In genomic region chr5:132830436-132831094, GRCh38 we compare ENCODE assay signal across 8 cellular contexts. TPM values are rescaled to one million over a fixed set of nuclear protein-coding genes. Genes with fewer than 3 reads are reported as not detected.
DNase-seq lines count a peak whose midpoint lies in the region; ATAC-seq and TF ChIP-seq lines count a peak whose summit lies in the region.

Gene SHROOM1 (minus strand): TSS chr5:132830647. CDS start chr5:132826140, 4,507 bp downstream.

- H3K27me3 Mint-ChIP-seq in activated CD4-positive, alpha-beta T cell treated with anti-CD3 and anti-CD28 coated beads, Interleukin-2, amount 10 ng/mL, durations not matched to agents 7 days and 5 days: peaks cover 55% of the 10 kb centered on the region
- H3K27me3 Mint-ChIP-seq in activated CD8-positive, alpha-beta T cell treated with anti-CD3 and anti-CD28 coated beads for 36 hours: peaks cover 42% of the 10 kb centered on the region
- peaks cover 62% of the 10 kb centered on the region for H3K27me3 Mint-ChIP-seq in neural crest cell (ENCODE audit: low read depth)

- H3K9me3 Mint-ChIP-seq in activated CD4-positive, alpha-beta T cell treated with anti-CD3 and anti-CD28 coated beads, Interleukin-2, amount 10 ng/mL, durations not matched to agents 7 days and 5 days: no peaks in the 10 kb centered on the region
- no peaks in the 10 kb centered on the region for H3K9me3 Mint-ChIP-seq in activated CD8-positive, alpha-beta T cell treated with anti-CD3 and anti-CD28 coated beads for 36 hours
- no peaks in the 10 kb centered on the region for H3K9me3 Mint-ChIP-seq in neural crest cell

- H3K4me1 Mint-ChIP-seq in activated CD4-positive, alpha-beta T cell treated with anti-CD3 and anti-CD28 coated beads, Interleukin-2, amount 10 ng/mL, durations not matched to agents 7 days and 5 days: peaks cover 15% of the 10 kb centered on the region
- peaks cover 5% of the 10 kb centered on the region for H3K4me1 Mint-ChIP-seq in activated CD8-positive, alpha-beta T cell treated with anti-CD3 and anti-CD28 coated beads for 36 hours (ENCODE audit: low read depth)
- peaks cover 16% of the 10 kb centered on the region for H3K4me1 Mint-ChIP-seq in neural crest cell

- peak within 1 kb of the TSS; percentile 80 for H3K27ac Mint-ChIP-seq in activated CD4-positive, alpha-beta T cell treated with anti-CD3 and anti-CD28 coated beads, Interleukin-2, amount 10 ng/mL, durations not matched to agents 7 days and 5 days
- no peak within 1 kb of the TSS for H3K27ac Mint-ChIP-seq in activated CD8-positive, alpha-beta T cell treated with anti-CD3 and anti-CD28 coated beads for 36 hours
- peak within 1 kb of the TSS; percentile 67 for H3K27ac Mint-ChIP-seq in neural crest cell (ENCODE audit: unreplicated experiment)

- ATAC-seq in GM21786 (IDR thresholded peaks at IDR 0.05; ENCODE audit: unreplicated experiment): peak; percentile 69
- peak; percentile 45 for ATAC-seq in activated CD8-positive, alpha-beta T cell treated with anti-CD3 and anti-CD28 coated beads for 36 hours

- no peak for TF ChIP-seq CTCF in activated CD8-positive, alpha-beta T cell treated with anti-CD3 and anti-CD28 coated beads for 36 hours (IDR thresholded peaks at IDR 0.05)
- TF ChIP-seq CTCF in foreskin fibroblast (IDR thresholded peaks at IDR 0.05; ENCODE audit: low read depth, low read length): no peak
- TF ChIP-seq CTCF in neural crest cell (conservative IDR thresholded peaks at IDR 0.05): no peak

- intact Hi-C loops in activated CD8-positive, alpha-beta T cell treated with anti-CD3 and anti-CD28 coated beads for 36 hours (cut with micrococcal nuclease): no loop called here

- no peak for DNase-seq in activated CD4-positive, alpha-beta T cell treated with anti-CD3 and anti-CD28 coated beads, Interleukin-2, amount 10 ng/mL, durations not matched to agents 7 days and 5 days
- DNase-seq in activated CD4-positive, alpha-beta T cell treated with anti-CD3 and anti-CD28 coated beads, Interleukin-2, amount 50 U/mL, for 4 hours: no peak
- DNase-seq in activated CD8-positive, alpha-beta T cell treated with anti-CD3 and anti-CD28 coated beads for 36 hours: peak; percentile 45
- DNase-seq in foreskin fibroblast: peak; percentile 58 to 85
- no peak for DNase-seq in neural crest cell (ENCODE audit: low read depth, low spot score)
- DNase-seq in NCI-H446 treated with DMSO at 0.1 percent for 48 hours (lab: John Stamatoyannopoulos, UW): no peak

- no peak for TF ChIP-seq EP300 in Ishikawa (IDR thresholded peaks at IDR 0.05; ENCODE audit: borderline replicate concordance)

- H3K4me3 ChIP-seq in foreskin fibroblast (ENCODE audit: low read depth in 1 of 2, low read length in 2 of 2): peak within 1 kb of the TSS; percentile 51 to 63

- no peak for TF ChIP-seq RAD21 in Ishikawa (IDR thresholded peaks at IDR 0.05; ENCODE audit: low read depth)

- no peaks in the 10 kb centered on the region for H3K36me3 Mint-ChIP-seq in activated CD4-positive, alpha-beta T cell treated with anti-CD3 and anti-CD28 coated beads, Interleukin-2, amount 10 ng/mL, durations not matched to agents 7 days and 5 days (ENCODE audit: low read depth)
- H3K36me3 Mint-ChIP-seq in activated CD8-positive, alpha-beta T cell treated with anti-CD3 and anti-CD28 coated beads for 36 hours (ENCODE audit: low read depth): no peaks in the 10 kb centered on the region
- H3K36me3 Mint-ChIP-seq in neural crest cell (ENCODE audit: low read depth): no peaks in the 10 kb centered on the region

- POLR2A ChIA-PET in activated CD4-positive, alpha-beta T cell treated with anti-CD3 and anti-CD28 coated beads, Interleukin-2, amount 10 ng/mL, durations not matched to agents 7 days and 5 days (lab: Charles Lee): no interaction called here
- POLR2A ChIA-PET in activated CD8-positive, alpha-beta T cell treated with anti-CD3 and anti-CD28 coated beads for 36 hours (lab: Charles Lee): interaction anchor here (0.6 kb wide), 2 partner anchors 9 to 233 kb away, joined by 3 read pairs; no protein-coding TSS in a partner anchor

- CTCF ChIA-PET in activated CD4-positive, alpha-beta T cell treated with anti-CD3 and anti-CD28 coated beads, Interleukin-2, amount 10 ng/mL, durations not matched to agents 7 days and 5 days (lab: Charles Lee): interaction anchor here (0.9 to 5.9 kb wide), 9 partner anchors 11 to 305 kb away, joined by 3 to 45 read pairs (median 4); no protein-coding TSS in a partner anchor
- CTCF ChIA-PET in activated CD8-positive, alpha-beta T cell treated with anti-CD3 and anti-CD28 coated beads for 36 hours (lab: Charles Lee): interaction anchor here (0.6 to 3.2 kb wide), 22 partner anchors 9 to 794 kb away, joined by 3 to 24 read pairs (median 4); no protein-coding TSS in a partner anchor

- peak within 1 kb of the TSS; percentile 75 for H3K4me3 Mint-ChIP-seq in activated CD4-positive, alpha-beta T cell treated with anti-CD3 and anti-CD28 coated beads, Interleukin-2, amount 10 ng/mL, durations not matched to agents 7 days and 5 days
- peak within 1 kb of the TSS; percentile 69 for H3K4me3 Mint-ChIP-seq in activated CD8-positive, alpha-beta T cell treated with anti-CD3 and anti-CD28 coated beads for 36 hours
- peak within 1 kb of the TSS; percentile 85 for H3K4me3 Mint-ChIP-seq in neural crest cell

TF ChIP-seq in Ishikawa, 13 proteins besides CTCF, POLR2A, EP300 and RAD21:
- TF ChIP-seq ZBTB7A (IDR thresholded peaks at IDR 0.05; ENCODE audit: low read depth) (no peak), TCF12 (IDR thresholded peaks at IDR 0.05; ENCODE audit: low read depth) (no peak; the same call in 1 of the 2 replicates), YY1 (IDR thresholded peaks at IDR 0.05; ENCODE audit: low read depth) (no peak), TAF1 (IDR thresholded peaks at IDR 0.05; ENCODE audit: low read depth) (peak; percentile 64), CEBPB (IDR thresholded peaks at IDR 0.05) (no peak), EGR1 (IDR thresholded peaks at IDR 0.05) (peak; percentile 89), CREB1 (IDR thresholded peaks at IDR 0.05; ENCODE audit: low read depth) (no peak; the same call in 1 of the 2 replicates), FOXM1 (IDR thresholded peaks at IDR 0.05; ENCODE audit: borderline replicate concordance, low read depth) (no peak), REST (IDR thresholded peaks at IDR 0.05; ENCODE audit: low read depth) (no peak; the same call in 1 of the 2 replicates), MAX (IDR thresholded peaks at IDR 0.05) (no peak)

RNA-seq across cellular contexts. Expression of gene SHROOM1, which starts in this region (rescaled TPM):
- under 1 TPM; 0.42 to 0.98 TPM for total RNA-seq in activated CD4-positive, alpha-beta T cell treated with anti-CD3 and anti-CD28 coated beads, Interleukin-2, amount 10 ng/mL, durations not matched to agents 7 days and 5 days
- total RNA-seq in activated CD8-positive, alpha-beta T cell treated with anti-CD3 and anti-CD28 coated beads for 36 hours: 1 to 10 TPM; 2.0 to 2.1 TPM
- total RNA-seq in neural crest cell: 5.7 and 6.5 TPM in 2 replicates

Comparison
In these comparisons a context has a peak if more than half of its experiments do, and no peak if none do; other contexts are left out.
1. DNase-seq: peak in activated CD8-positive, alpha-beta T cell treated with anti-CD3 and anti-CD28 coated beads for 36 hours (single experiment) and foreskin fibroblast (2 of 2); none in activated CD4-positive, alpha-beta T cell treated with anti-CD3 and anti-CD28 coated beads, Interleukin-2, amount 10 ng/mL, durations not matched to agents 7 days and 5 days (single experiment), activated CD4-positive, alpha-beta T cell treated with anti-CD3 and anti-CD28 coated beads, Interleukin-2, amount 50 U/mL, for 4 hours (0 of 2), neural crest cell (single experiment) and NCI-H446 treated with DMSO at 0.1 percent for 48 hours (single experiment).
2. Peak in every context shown above with its lines, with median percentiles within 50 percentile points of each other: H3K4me3 Mint-ChIP-seq.